20 cellular contexts compared by ENCODE assay signal in genomic region chr6:1040393-1040792, GRCh38.
"Had no signal": no experiment of that assay in that cellular context is flagged by ENCODE, and none has a peak within 500 bp of the region (broad histone marks: within the 10 kb centered on the region; RNA-seq: fewer than 3 reads in every experiment).

No MANE protein-coding gene starts in this region.

- H3K4me3 Mint-ChIP-seq: memory B cell; naive B cell; natural killer cell treated with Interleukin-12 subunit alpha and Interleukin-12 subunit beta and Interleukin-15 and Interleukin-18, amount 100 ng/mL, for 72 hours; neural crest cell had no signal

- DNase-seq: cerebellar nuclear complex; dorsolateral prefrontal cortex; effector CD4-positive, alpha-beta T cell; kidney; naive B cell; right lobe of liver; small intestine; stimulated activated CD4-positive, alpha-beta T cell treated with anti-CD3 and anti-CD28 coated beads, Interleukin-15, amount 100 ng/mL, for 24 hours; stimulated activated CD4-positive, alpha-beta T cell treated with anti-CD3 and anti-CD28 coated beads, Interleukin-2, amount 100 ng/mL, for 48 hours; stimulated activated naive CD4-positive, alpha-beta T cell; transverse colon had no signal

- H3K36me3 ChIP-seq: neutrophil, right lobe of liver, transverse colon, vagina had no signal

- H3K27ac Mint-ChIP-seq: memory B cell; naive B cell; natural killer cell treated with Interleukin-12 subunit alpha and Interleukin-12 subunit beta and Interleukin-15 and Interleukin-18, amount 100 ng/mL, for 72 hours; progenitor cell of endocrine pancreas had no signal

- H3K4me3 ChIP-seq: dorsolateral prefrontal cortex, lung, right lobe of liver, transverse colon, vagina had no signal

- H3K4me1 Mint-ChIP-seq: memory B cell, naive B cell, neural crest cell had no signal

- H3K9me3 Mint-ChIP-seq: natural killer cell treated with Interleukin-12 subunit alpha and Interleukin-12 subunit beta and Interleukin-15 and Interleukin-18, amount 100 ng/mL, for 72 hours; neural crest cell had no signal

- H3K27me3 ChIP-seq: right lobe of liver, transverse colon, vagina had no signal

- H3K4me1 ChIP-seq: parathyroid adenoma, vagina had no signal

- ATAC-seq: left lobe of liver had no signal

- H3K36me3 Mint-ChIP-seq: memory B cell; naive B cell; natural killer cell treated with Interleukin-12 subunit alpha and Interleukin-12 subunit beta and Interleukin-15 and Interleukin-18, amount 100 ng/mL, for 72 hours had no signal

- H3K9me3 ChIP-seq: neutrophil, right lobe of liver, transverse colon, vagina had no signal

- H3K27ac ChIP-seq: dorsolateral prefrontal cortex, neutrophil, parathyroid adenoma, right lobe of liver, transverse colon, vagina had no signal
